In genomic region chr7:150515248-150515647, GRCh38 we compare ENCODE assay signal across 12 cellular contexts. TPM values are rescaled to one million over a fixed set of nuclear protein-coding genes. Genes with fewer than 3 reads are reported as not detected.
DNase-seq lines count a peak whose midpoint lies in the region; ATAC-seq and TF ChIP-seq lines count a peak whose summit lies in the region.
"Had no signal": no experiment of that assay in that cellular context is flagged by ENCODE, and none has a peak within 500 bp of the region (broad histone marks: within the 10 kb centered on the region; RNA-seq: fewer than 3 reads in every experiment).

No MANE protein-coding gene starts in this region.

- peaks cover 12% of the 10 kb centered on the region for H3K36me3 Mint-ChIP-seq in activated T-cell treated with anti-CD3 and anti-CD28 coated beads, Interleukin-2, amount 50 U/mL, for 4 hours (ENCODE audit: insufficient read depth)

- TF ChIP-seq POLR2A in right lobe of liver (IDR thresholded peaks at IDR 0.05) (no peak), tibial nerve (IDR thresholded peaks at IDR 0.05) (no peak)

- H2AFZ ChIP-seq in MM.1S (ENCODE audit: low read length) = peak overlapping the region; percentile 54

- H3K9me3 Mint-ChIP-seq in activated T-cell treated with anti-CD3 and anti-CD28 coated beads, Interleukin-2, amount 50 U/mL, for 4 hours = peaks cover 7% of the 10 kb centered on the region

- peak overlapping the region; percentile 95 for H3K4me3 Mint-ChIP-seq in activated T-cell treated with anti-CD3 and anti-CD28 coated beads, Interleukin-2, amount 50 U/mL, for 4 hours

- H3K9me2 ChIP-seq in MM.1S (replicated peaks; ENCODE audit: insufficient read depth, low read length) = no peaks in the 10 kb centered on the region

- TF ChIP-seq CTCF in MM.1S (IDR thresholded peaks at IDR 0.05; ENCODE audit: low read length) (no peak), right lobe of liver (IDR thresholded peaks at IDR 0.05) (no peak), tibial nerve (IDR thresholded peaks at IDR 0.05) (no peak)

- H3K4me1 ChIP-seq in MM.1S (ENCODE audit: low read length) = peaks cover 10% of the 10 kb centered on the region; the same call in 1 of the 2 replicates
- no peaks in the 10 kb centered on the region for H3K4me1 ChIP-seq in right lobe of liver
- H3K4me1 ChIP-seq in tibial nerve = no peaks in the 10 kb centered on the region

- H3K9me3 ChIP-seq in MM.1S (replicated peaks; ENCODE audit: insufficient read depth, low read length) = no peaks in the 10 kb centered on the region
- no peaks in the 10 kb centered on the region for H3K9me3 ChIP-seq in right lobe of liver
- no peaks in the 10 kb centered on the region for H3K9me3 ChIP-seq in tibial nerve

- H3K4me3 ChIP-seq in MM.1S (ENCODE audit: low read length) (peak overlapping the region; percentile 37), right lobe of liver (peak overlapping the region; percentile 29 to 44 (median 40)), tibial nerve (peak overlapping the region; percentile 17 to 45 (median 31))
- H3K4me3 ChIP-seq: cardiac muscle cell had no signal

- H3K36me3 ChIP-seq in MM.1S (replicated peaks; ENCODE audit: insufficient read depth, low read length) = no peaks in the 10 kb centered on the region
- H3K36me3 ChIP-seq in right lobe of liver = no peaks in the 10 kb centered on the region
- no peaks in the 10 kb centered on the region for H3K36me3 ChIP-seq in tibial nerve
- H3K36me3 ChIP-seq: cardiac muscle cell had no signal

- 41% methylated on average over 4 of the region's 4 CpGs for WGBS in right lobe of liver (ENCODE audit: insufficient coverage, low coverage, low lambda C conversion rate, missing lambda C conversion rate)
- WGBS in tibial nerve, 2 donors = 60 to 64% methylated on average over 4 of the region's 4 CpGs

- in situ Hi-C loops in ACHN (cut with HindIII; ENCODE audit: low pct_ligation_motif_present, low pct_unique_long_range_greater_than_20kb, low sequenced_read_pairs) = no loop called here

- no peaks in the 10 kb centered on the region for H3K27me3 Mint-ChIP-seq in activated T-cell treated with anti-CD3 and anti-CD28 coated beads, Interleukin-2, amount 50 U/mL, for 4 hours (ENCODE audit: low read depth)

- peak overlapping the region; percentile 57 for H3K4me2 ChIP-seq in MM.1S (ENCODE audit: low read depth, low read length)

- H3K9ac ChIP-seq in MM.1S (ENCODE audit: low read length) = no peak overlapping the region; the same call in 1 of the 2 replicates

- no peaks in the 10 kb centered on the region for H3K27me3 ChIP-seq in MM.1S (replicated peaks; ENCODE audit: insufficient read depth, low read length)
- no peaks in the 10 kb centered on the region for H3K27me3 ChIP-seq in right lobe of liver
- H3K27me3 ChIP-seq in tibial nerve = no peaks in the 10 kb centered on the region
- H3K27me3 ChIP-seq: cardiac muscle cell had no signal

- peaks cover 54% of the 10 kb centered on the region for H3K4me1 Mint-ChIP-seq in activated T-cell treated with anti-CD3 and anti-CD28 coated beads, Interleukin-2, amount 50 U/mL, for 4 hours (ENCODE audit: low read depth)

- H4K20me1 ChIP-seq in MM.1S (ENCODE audit: insufficient read depth, low read length) = no peaks in the 10 kb centered on the region

- ATAC-seq in activated T-cell treated with anti-CD3 and anti-CD28 coated beads, Interleukin-2, amount 50 U/mL, for 4 hours = peak; percentile 13 to 23
- ATAC-seq in right lobe of liver = peak in 2 of 4 donors; percentile 12 to 21

- H3F3A ChIP-seq in MM.1S (ENCODE audit: insufficient read depth, low read length) = no peaks in the 10 kb centered on the region

- TF ChIP-seq EP300 in tibial nerve (IDR thresholded peaks at IDR 0.05) = no peak

- intact Hi-C loops in right lobe of liver (cut with DNase I) = no loop called here

- H3K27ac ChIP-seq in MM.1S (ENCODE audit: low read length) (no peak overlapping the region), right lobe of liver (peak overlapping the region; percentile 52 to 83 (median 56)), tibial nerve (peak overlapping the region; percentile 19 to 66 (median 60))
- H3K27ac ChIP-seq: cardiac muscle cell, HL-60 had no signal

- no peaks in the 10 kb centered on the region for H3K79me2 ChIP-seq in MM.1S (ENCODE audit: low read length)

- no peak for DNase-seq in activated T-cell treated with anti-CD3 and anti-CD28 coated beads, Interleukin-2, amount 50 U/mL, for 4 hours
- DNase-seq in activated T-cell treated with anti-CD3 and anti-CD28 coated beads, Interleukin-2, amount 50 U/mL, for 48 hours = no peak
- DNase-seq in MM.1S (no peak), right lobe of liver (no peak), tibial nerve (ENCODE audit: low spot score in 2 of 2) (no peak), NCI-H2196 (lab: John Stamatoyannopoulos, UW; ENCODE audit: unreplicated experiment) (no peak), ACHN (no peak)
- no peak for DNase-seq in stimulated activated CD4-positive, alpha-beta T cell treated with anti-CD3 and anti-CD28 coated beads, Interleukin-2, amount 100 ng/mL, for 48 hours
- DNase-seq: NCI-H2171 treated with DMSO at 0.1 percent for 48 hours, T1000 had no signal

RNA-seq across cellular contexts. Expression of gene GIMAP7, which starts 0.6 kb away (rescaled TPM):
- 10 to 100 TPM; 23.9 to 28.3 (median 25.0) TPM for total RNA-seq in activated T-cell treated with anti-CD3 and anti-CD28 coated beads, Interleukin-2, amount 50 U/mL, for 4 hours
- total RNA-seq in right lobe of liver (1 to 10 TPM; 2.6 to 9.1 (median 6.0) TPM), tibial nerve (10 to 100 TPM; 18.8 to 25.7 (median 23.6) TPM)
- total RNA-seq: cardiac muscle cell had no signal

RNA-seq across cellular contexts. Expression of gene GIMAP4, which starts 51.9 kb away (rescaled TPM):
- total RNA-seq in activated T-cell treated with anti-CD3 and anti-CD28 coated beads, Interleukin-2, amount 50 U/mL, for 4 hours = 10 to 100 TPM; 10.1 to 11.1 (median 11.1) TPM
- total RNA-seq in right lobe of liver (10 to 100 TPM in 5 of 6 experiments, 1 to 10 TPM in 1; 7.2 to 19.4 (median 12.3) TPM), tibial nerve (10 to 100 TPM; 19.5 to 44.1 (median 31.8) TPM)
